Comparison of ENCODE assay signal across 3 cellular contexts in genomic region chr10:103695584-103696005, GRCh38.
TF ChIP-seq lines count a peak whose summit lies in the region.

No MANE protein-coding gene starts in this region.

TF ChIP-seq in SK-N-SH, 30 proteins besides CTCF, POLR2A, EP300 and RAD21 (continued from another document):
- TF ChIP-seq, protein P1, sequence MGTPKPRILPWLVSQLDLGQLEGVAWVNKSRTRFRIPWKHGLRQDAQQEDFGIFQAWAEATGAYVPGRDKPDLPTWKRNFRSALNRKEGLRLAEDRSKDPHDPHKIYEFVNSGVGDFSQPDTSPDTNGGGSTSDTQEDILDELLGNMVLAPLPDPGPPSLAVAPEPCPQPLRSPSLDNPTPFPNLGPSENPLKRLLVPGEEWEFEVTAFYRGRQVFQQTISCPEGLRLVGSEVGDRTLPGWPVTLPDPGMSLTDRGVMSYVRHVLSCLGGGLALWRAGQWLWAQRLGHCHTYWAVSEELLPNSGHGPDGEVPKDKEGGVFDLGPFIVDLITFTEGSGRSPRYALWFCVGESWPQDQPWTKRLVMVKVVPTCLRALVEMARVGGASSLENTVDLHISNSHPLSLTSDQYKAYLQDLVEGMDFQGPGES (IDR thresholded peaks at IDR 0.05; ENCODE audit: low read depth, low read length): no peak
- no peak for TF ChIP-seq JUND (IDR thresholded peaks at IDR 0.05)
- no peak for TF ChIP-seq YY1 (IDR thresholded peaks at IDR 0.05; ENCODE audit: low read depth)

TF ChIP-seq in SK-N-SH treated with all-trans-retinoic acid at 6 μM for 48 hours, 23 proteins besides CTCF, POLR2A, EP300 and RAD21 (continued from another document):
- TF ChIP-seq CREB5 (CRISPR knock-in tag; IDR thresholded peaks at IDR 0.05; ENCODE audit: low read depth) (no peak), PPARA (CRISPR knock-in tag; IDR thresholded peaks at IDR 0.05; ENCODE audit: borderline replicate concordance) (no peak), TCF4 (CRISPR knock-in tag; IDR thresholded peaks at IDR 0.05; ENCODE audit: borderline replicate concordance) (no peak)
- TF ChIP-seq, protein P2, sequence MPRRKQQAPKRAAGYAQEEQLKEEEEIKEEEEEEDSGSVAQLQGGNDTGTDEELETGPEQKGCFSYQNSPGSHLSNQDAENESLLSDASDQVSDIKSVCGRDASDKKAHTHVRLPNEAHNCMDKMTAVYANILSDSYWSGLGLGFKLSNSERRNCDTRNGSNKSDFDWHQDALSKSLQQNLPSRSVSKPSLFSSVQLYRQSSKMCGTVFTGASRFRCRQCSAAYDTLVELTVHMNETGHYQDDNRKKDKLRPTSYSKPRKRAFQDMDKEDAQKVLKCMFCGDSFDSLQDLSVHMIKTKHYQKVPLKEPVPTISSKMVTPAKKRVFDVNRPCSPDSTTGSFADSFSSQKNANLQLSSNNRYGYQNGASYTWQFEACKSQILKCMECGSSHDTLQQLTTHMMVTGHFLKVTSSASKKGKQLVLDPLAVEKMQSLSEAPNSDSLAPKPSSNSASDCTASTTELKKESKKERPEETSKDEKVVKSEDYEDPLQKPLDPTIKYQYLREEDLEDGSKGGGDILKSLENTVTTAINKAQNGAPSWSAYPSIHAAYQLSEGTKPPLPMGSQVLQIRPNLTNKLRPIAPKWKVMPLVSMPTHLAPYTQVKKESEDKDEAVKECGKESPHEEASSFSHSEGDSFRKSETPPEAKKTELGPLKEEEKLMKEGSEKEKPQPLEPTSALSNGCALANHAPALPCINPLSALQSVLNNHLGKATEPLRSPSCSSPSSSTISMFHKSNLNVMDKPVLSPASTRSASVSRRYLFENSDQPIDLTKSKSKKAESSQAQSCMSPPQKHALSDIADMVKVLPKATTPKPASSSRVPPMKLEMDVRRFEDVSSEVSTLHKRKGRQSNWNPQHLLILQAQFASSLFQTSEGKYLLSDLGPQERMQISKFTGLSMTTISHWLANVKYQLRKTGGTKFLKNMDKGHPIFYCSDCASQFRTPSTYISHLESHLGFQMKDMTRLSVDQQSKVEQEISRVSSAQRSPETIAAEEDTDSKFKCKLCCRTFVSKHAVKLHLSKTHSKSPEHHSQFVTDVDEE (CRISPR knock-in tag; IDR thresholded peaks at IDR 0.05): no peak

TF ChIP-seq in GM12878, 131 proteins besides CTCF, POLR2A, EP300 and RAD21 (continued from another document):
- TF ChIP-seq ZBTB40 (IDR thresholded peaks at IDR 0.05; ENCODE audit: borderline replicate concordance) (no peak), MEF2B (IDR thresholded peaks at IDR 0.05; ENCODE audit: partially characterized antibody, poor library complexity, severe bottlenecking) (peak; percentile 80), MXI1 (IDR thresholded peaks at IDR 0.05; ENCODE audit: low read depth, low read length) (no peak), KDM1A (IDR thresholded peaks at IDR 0.05; ENCODE audit: borderline replicate concordance) (no peak), SRF (IDR thresholded peaks at IDR 0.05; ENCODE audit: low read depth in 2 of 2, low read length in 2 of 2) (no peak), SIN3A (IDR thresholded peaks at IDR 0.05; ENCODE audit: low read depth, low read length) (no peak), TBL1XR1 (IDR thresholded peaks at IDR 0.05; ENCODE audit: low read depth, low read length) (no peak), NR2F1 (conservative IDR thresholded peaks at IDR 0.05) (no peak), E4F1 (IDR thresholded peaks at IDR 0.05; ENCODE audit: borderline replicate concordance, partially characterized antibody) (peak; percentile 27), NFIC (IDR thresholded peaks at IDR 0.05; ENCODE audit: low read depth, low read length) (no peak), E2F8 (IDR thresholded peaks at IDR 0.05; ENCODE audit: low read depth, partially characterized antibody) (no peak), NFXL1 (IDR thresholded peaks at IDR 0.05; ENCODE audit: borderline replicate concordance) (peak; percentile 90; the same call in 1 of the 2 replicates), FOS (IDR thresholded peaks at IDR 0.05; ENCODE audit: borderline replicate concordance, extremely low read depth, insufficient read length) (no peak), ZNF687 (IDR thresholded peaks at IDR 0.05) (peak; percentile 13; the same call in 1 of the 2 replicates)
TF ChIP-seq in GM12878: peak in this region for 4.
